In the genomic region with DNA sequence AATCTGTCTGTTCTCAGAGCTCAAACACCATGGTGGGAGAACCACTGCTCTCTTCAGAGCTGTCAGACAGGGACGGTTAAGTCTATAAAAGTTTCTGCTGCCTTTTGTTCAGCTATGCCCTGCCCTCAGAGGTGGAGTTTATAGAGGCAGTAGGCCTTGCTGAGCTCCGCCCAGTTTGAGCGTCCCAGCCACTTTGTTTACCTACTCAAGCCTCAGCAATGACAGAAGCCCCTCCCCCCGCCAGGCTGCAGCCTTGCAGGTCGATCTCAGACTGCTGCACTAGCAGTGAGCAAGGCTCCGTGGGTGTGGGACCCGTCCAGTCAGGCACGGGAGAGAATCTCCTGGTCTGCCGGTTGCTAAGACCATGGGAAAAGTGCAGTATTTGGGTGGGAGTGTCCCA, we compare ENCODE assay signal across 3 cellular contexts. TPM values are rescaled to one million over a fixed set of nuclear protein-coding genes. Genes with fewer than 3 reads are reported as not detected.
"Had no signal": no experiment of that assay in that cellular context is flagged by ENCODE, and none has a peak within 500 bp of the region (broad histone marks: within the 10 kb centered on the region; RNA-seq: fewer than 3 reads in every experiment).

No MANE protein-coding gene starts in this region.

RNA-seq across cellular contexts. Expression of a gene that starts 32.0 kb away (rescaled TPM):
- total RNA-seq: naive thymus-derived CD4-positive, alpha-beta T cell; natural killer cell treated with Interleukin-12 subunit alpha and Interleukin-12 subunit beta and Interleukin-15 and Interleukin-18, amount 100 ng/mL, for 72 hours had no signal
- polyA plus RNA-seq: keratinocyte; naive thymus-derived CD4-positive, alpha-beta T cell had no signal
